15 cellular contexts compared by ENCODE assay signal in genomic region chr18:22253676-22254075, GRCh38.
A peak's percentile ranks its signal among the peaks of the same experiment; 100 is the strongest.
DNase-seq lines count a peak whose midpoint lies in the region; ATAC-seq and TF ChIP-seq lines count a peak whose summit lies in the region.
"Had no signal": no experiment of that assay in that cellular context is flagged by ENCODE, and none has a peak within 500 bp of the region (broad histone marks: within the 10 kb centered on the region; RNA-seq: fewer than 3 reads in every experiment).

No MANE protein-coding gene starts in this region.

- H3K4me3 ChIP-seq in heart left ventricle (no peak overlapping the region), upper lobe of right lung (no peak overlapping the region), tibial nerve (no peak overlapping the region)
- H3K4me3 ChIP-seq: BLaER1, MG63 had no signal

- DNase-seq in heart left ventricle (peak in 3 of 5 donors; percentile 36 to 47 (median 43)), Right ventricle myocardium inferior (ENCODE audit: missing footprints) (no peak), lung microvascular endothelial cell (ENCODE audit: low read depth in 2 of 2) (peak; percentile 31 to 37), upper lobe of right lung (no peak), tibial nerve (ENCODE audit: low spot score in 2 of 2) (no peak), HUDEP-2 (lab: John Stamatoyannopoulos, UW; ENCODE audit: unreplicated experiment in 76 of 76) (no peak)
- DNase-seq: activated CD8-positive, alpha-beta memory T cell treated with anti-CD3 and anti-CD28 coated beads, Interleukin-2, amount 10 ng/mL, durations not matched to agents 7 days and 5 days; head of caudate nucleus; MG63; PC-3; stimulated activated CD8-positive, alpha-beta memory T cell treated with anti-CD3 and anti-CD28 coated beads, Interleukin-4, amount 100 ng/mL, for 48 hours had no signal

- H3K27me3 ChIP-seq in heart left ventricle (no peaks in the 10 kb centered on the region), upper lobe of right lung (no peaks in the 10 kb centered on the region), tibial nerve (no peaks in the 10 kb centered on the region)
- H3K27me3 ChIP-seq: BLaER1, MG63 had no signal

- TF ChIP-seq POLR2A in heart left ventricle (IDR thresholded peaks at IDR 0.05) (no peak), tibial nerve (IDR thresholded peaks at IDR 0.05) (no peak)

- TF ChIP-seq EP300 in tibial nerve (IDR thresholded peaks at IDR 0.05), result no peak

- H3K27ac ChIP-seq in heart left ventricle (peak overlapping the region in 10 of 12 donors; percentile 2 to 61 (median 37)), upper lobe of right lung (no peak overlapping the region), tibial nerve (no peak overlapping the region)
- H3K27ac ChIP-seq: BLaER1 had no signal

- no peak for TF ChIP-seq CTCF in heart left ventricle (IDR thresholded peaks at IDR 0.05)
- no peak for TF ChIP-seq CTCF in upper lobe of right lung (IDR thresholded peaks at IDR 0.05)
- no peak for TF ChIP-seq CTCF in tibial nerve (IDR thresholded peaks at IDR 0.05)

- no peaks in the 10 kb centered on the region for H3K36me3 ChIP-seq in heart left ventricle
- H3K36me3 ChIP-seq in upper lobe of right lung, result no peaks in the 10 kb centered on the region
- no peaks in the 10 kb centered on the region for H3K36me3 ChIP-seq in tibial nerve
- H3K36me3 ChIP-seq: BLaER1, MG63 had no signal

- H3K9me3 ChIP-seq in heart left ventricle (no peaks in the 10 kb centered on the region), upper lobe of right lung (no peaks in the 10 kb centered on the region), tibial nerve (no peaks in the 10 kb centered on the region)
- H3K9me3 ChIP-seq: BLaER1, MG63 had no signal

- H3K4me1 ChIP-seq in heart left ventricle (peaks cover 0 to 39% (median 10%) of the 10 kb centered on the region in 12 donors), upper lobe of right lung (peaks cover 26% of the 10 kb centered on the region), tibial nerve (no peaks in the 10 kb centered on the region)

- peak; percentile 34 to 83 (median 54) for ATAC-seq in heart left ventricle
- no peak for ATAC-seq in Right ventricle myocardium inferior
- peak; percentile 36 for ATAC-seq in esophagus mucosa
- peak; percentile 74 for ATAC-seq in upper lobe of right lung
- no peak for ATAC-seq in HG03565 (IDR thresholded peaks at IDR 0.05; ENCODE audit: unreplicated experiment)
- ATAC-seq: activated CD4-positive, CD25-positive, alpha-beta regulatory T cell treated with anti-CD3 and anti-CD28 coated beads, Interleukin-2, amount 50 U/mL, for 24 hours; activated CD8-positive, alpha-beta memory T cell treated with anti-CD3 and anti-CD28 coated beads, Interleukin-2, amount 10 ng/mL, durations not matched to agents 7 days and 5 days; PC-3 had no signal

- intact Hi-C loops in heart left ventricle (cut with DNase I), result no loop called here
- intact Hi-C loops in Right ventricle myocardium inferior (cut with DNase I), result no loop called here
- intact Hi-C loops in upper lobe of right lung (cut with DNase I), result no loop called here

- WGBS in heart left ventricle, 4 donors, result 39 to 57% (median 49%) methylated on average over 9 of the region's 9 CpGs
- WGBS in tibial nerve, 2 donors, result 26 to 31% methylated on average over 9 of the region's 9 CpGs

Comparison
In these comparisons a context has a peak if more than half of its experiments do, and no peak if none do; other contexts are left out.
1. ATAC-seq: peak in heart left ventricle (4 of 4), esophagus mucosa (single experiment) and upper lobe of right lung (single experiment); none in Right ventricle myocardium inferior (single experiment) and HG03565 (single experiment).
2. DNase-seq: peak in heart left ventricle (3 of 5) and lung microvascular endothelial cell (2 of 2); none in Right ventricle myocardium inferior (single experiment), upper lobe of right lung (single experiment), tibial nerve (0 of 2) and HUDEP-2 (0 of 76).
3. H3K27ac ChIP-seq: peak in heart left ventricle (10 of 12); none in upper lobe of right lung (single experiment) and tibial nerve (0 of 4).